Comparison of ENCODE assay signal across 17 cellular contexts in the genomic region with DNA sequence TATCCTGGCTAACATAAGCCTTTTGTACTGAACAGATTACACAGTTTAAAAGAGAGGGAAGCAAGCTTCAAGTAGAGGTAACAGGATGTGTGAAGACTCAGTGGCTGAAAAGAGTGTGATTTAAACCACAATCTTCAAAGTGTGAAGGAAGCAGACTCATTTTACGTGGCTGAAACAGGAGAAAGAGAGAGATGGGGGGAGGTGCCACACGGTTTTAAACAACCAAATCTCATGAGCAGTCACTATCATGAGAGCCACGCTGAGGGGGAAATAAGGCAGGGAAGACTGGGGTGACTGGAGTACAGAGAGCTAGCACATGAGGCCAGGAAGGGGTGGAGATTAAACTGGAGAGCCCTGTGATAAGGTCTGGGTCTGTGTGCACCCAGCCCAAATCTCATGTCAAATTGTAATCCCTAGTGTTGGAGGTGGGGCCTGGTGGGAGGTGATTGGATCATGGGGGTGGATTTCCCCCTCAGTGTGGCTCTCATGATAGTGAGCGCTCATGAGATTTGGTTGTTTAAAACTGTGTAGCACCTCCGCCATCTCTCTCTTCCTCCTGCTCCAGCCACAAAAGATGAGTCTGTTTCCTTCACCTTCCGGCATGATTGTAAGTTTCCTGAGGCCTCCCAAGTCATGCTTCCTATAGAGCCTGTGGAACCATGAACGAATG.
DNase-seq lines count a peak whose midpoint lies in the region; ATAC-seq and TF ChIP-seq lines count a peak whose summit lies in the region.
"Had no signal": no experiment of that assay in that cellular context is flagged by ENCODE, and none has a peak within 500 bp of the region (broad histone marks: within the 10 kb centered on the region; RNA-seq: fewer than 3 reads in every experiment).

No MANE protein-coding gene starts in this region.

- ATAC-seq in T-helper 17 cell: peak; percentile 83
- peak; percentile 92 to 95 for ATAC-seq in activated naive CD4-positive, alpha-beta T cell treated with anti-CD3 and anti-CD28 coated beads, Interleukin-2, amount 50 U/mL, for 72 hours
- ATAC-seq in HG03565 (IDR thresholded peaks at IDR 0.05; ENCODE audit: unreplicated experiment): no peak
- ATAC-seq: left lung, SK-N-SH treated with all-trans-retinoic acid at 6 μM for 48 hours, WTC11 had no signal

- peak overlapping the region; percentile 26 for H3K27ac Mint-ChIP-seq in activated CD4-positive, alpha-beta T cell treated with anti-CD3 and anti-CD28 coated beads, Interleukin-2, amount 10 ng/mL, durations not matched to agents 24 days and 14 days
- H3K27ac Mint-ChIP-seq in T-helper 17 cell: peak overlapping the region; percentile 5
- peak overlapping the region in 1 of 2 donors; percentile 19 for H3K27ac Mint-ChIP-seq in activated naive CD4-positive, alpha-beta T cell treated with anti-CD3 and anti-CD28 coated beads, Interleukin-2, amount 50 U/mL, for 72 hours
- H3K27ac Mint-ChIP-seq: dendritic cell treated with granulocyte-macrophage colony-stimulating factor and Interleukin-4, amounts not matched to agents 40 ng/mL and 50 ng/mL, for 4 days; WTC11 had no signal

- H3K4me3 Mint-ChIP-seq in activated CD4-positive, alpha-beta T cell treated with anti-CD3 and anti-CD28 coated beads, Interleukin-2, amount 10 ng/mL, durations not matched to agents 24 days and 14 days: peak overlapping the region; percentile 61
- H3K4me3 Mint-ChIP-seq in T-helper 17 cell: peak overlapping the region; percentile 68
- H3K4me3 Mint-ChIP-seq: dendritic cell treated with granulocyte-macrophage colony-stimulating factor and Interleukin-4, amounts not matched to agents 40 ng/mL and 50 ng/mL, for 4 days; nephron; WTC11 had no signal

- peaks cover 3% of the 10 kb centered on the region for H3K27me3 Mint-ChIP-seq in activated CD4-positive, alpha-beta T cell treated with anti-CD3 and anti-CD28 coated beads, Interleukin-2, amount 10 ng/mL, durations not matched to agents 24 days and 14 days
- H3K27me3 Mint-ChIP-seq in T-helper 17 cell: no peaks in the 10 kb centered on the region
- H3K27me3 Mint-ChIP-seq: dendritic cell treated with granulocyte-macrophage colony-stimulating factor and Interleukin-4, amounts not matched to agents 40 ng/mL and 50 ng/mL, for 4 days had no signal

- H3K9me3 ChIP-seq in T-helper 17 cell (ENCODE audit: control insufficient read depth, low read length, poor library complexity, severe bottlenecking): no peaks in the 10 kb centered on the region
- H3K9me3 ChIP-seq: left lung, right atrium auricular region, thyroid gland had no signal

- in situ Hi-C loops in GM13977 (cut with MboI; ENCODE audit: low pct_unique_long_range_greater_than_20kb, low sequenced_read_pairs, unreplicated experiment): no loop called here

- TF ChIP-seq CTCF in GM13977 (IDR thresholded peaks at IDR 0.05; ENCODE audit: extremely low read depth, insufficient read depth, missing control alignments): no peak

- intact Hi-C loops in activated CD4-positive, alpha-beta T cell treated with anti-CD3 and anti-CD28 coated beads, Interleukin-2, amount 10 ng/mL, durations not matched to agents 24 days and 14 days (cut with micrococcal nuclease): no loop called here

- peak; percentile 83 for DNase-seq in activated CD4-positive, alpha-beta T cell treated with anti-CD3 and anti-CD28 coated beads, Interleukin-2, amount 10 ng/mL, durations not matched to agents 24 days and 14 days
- DNase-seq in activated CD4-positive, alpha-beta T cell treated with anti-CD3 and anti-CD28 coated beads, Interleukin-2, amount 50 U/mL, for 1 hour: no peak
- no peak for DNase-seq in T-helper 17 cell
- peak in 1 of 2 donors; percentile 40 for DNase-seq in activated naive CD4-positive, alpha-beta T cell treated with anti-CD3 and anti-CD28 coated beads, Interleukin-2, amount 50 U/mL, for 72 hours (ENCODE audit: low spot score in 2 of 2)
- peak; percentile 9 to 22 for DNase-seq in stimulated activated CD8-positive, alpha-beta memory T cell treated with anti-CD3 and anti-CD28 coated beads, Interleukin-2, amount 100 ng/mL, for 48 hours (ENCODE audit: low read depth in 2 of 2)
- no peak for DNase-seq in inferior parietal cortex (ENCODE audit: extremely low spot score)
- DNase-seq in GM13977 (ENCODE audit: low spot score): no peak
- DNase-seq: aorta, hippocampal formation, left lung, thyroid gland had no signal

- peaks cover 3% of the 10 kb centered on the region for H3K9me3 Mint-ChIP-seq in activated CD4-positive, alpha-beta T cell treated with anti-CD3 and anti-CD28 coated beads, Interleukin-2, amount 10 ng/mL, durations not matched to agents 24 days and 14 days
- peaks cover 3 to 5% of the 10 kb centered on the region in 2 donors for H3K9me3 Mint-ChIP-seq in activated naive CD4-positive, alpha-beta T cell treated with anti-CD3 and anti-CD28 coated beads, Interleukin-2, amount 50 U/mL, for 72 hours
- H3K9me3 Mint-ChIP-seq: dendritic cell treated with granulocyte-macrophage colony-stimulating factor and Interleukin-4, amounts not matched to agents 40 ng/mL and 50 ng/mL, for 4 days; nephron; WTC11 had no signal

- H3K4me1 Mint-ChIP-seq in activated CD4-positive, alpha-beta T cell treated with anti-CD3 and anti-CD28 coated beads, Interleukin-2, amount 10 ng/mL, durations not matched to agents 24 days and 14 days: peaks cover 37% of the 10 kb centered on the region
- peaks cover 23% of the 10 kb centered on the region for H3K4me1 Mint-ChIP-seq in T-helper 17 cell

- no peaks in the 10 kb centered on the region for H3K36me3 Mint-ChIP-seq in activated CD4-positive, alpha-beta T cell treated with anti-CD3 and anti-CD28 coated beads, Interleukin-2, amount 10 ng/mL, durations not matched to agents 24 days and 14 days (ENCODE audit: low read depth)
- H3K36me3 Mint-ChIP-seq in T-helper 17 cell (ENCODE audit: low read depth): no peaks in the 10 kb centered on the region
- H3K36me3 Mint-ChIP-seq in activated naive CD4-positive, alpha-beta T cell treated with anti-CD3 and anti-CD28 coated beads, Interleukin-2, amount 50 U/mL, for 72 hours: peaks cover 0 to 5% of the 10 kb centered on the region in 2 donors
- H3K36me3 Mint-ChIP-seq: WTC11 had no signal

Comparison
In these comparisons a context has a peak if more than half of its experiments do, and no peak if none do; other contexts are left out.
1. DNase-seq: peak in activated CD4-positive, alpha-beta T cell treated with anti-CD3 and anti-CD28 coated beads, Interleukin-2, amount 10 ng/mL, durations not matched to agents 24 days and 14 days (single experiment) and stimulated activated CD8-positive, alpha-beta memory T cell treated with anti-CD3 and anti-CD28 coated beads, Interleukin-2, amount 100 ng/mL, for 48 hours (2 of 2); none in activated CD4-positive, alpha-beta T cell treated with anti-CD3 and anti-CD28 coated beads, Interleukin-2, amount 50 U/mL, for 1 hour (single experiment), T-helper 17 cell (0 of 3), inferior parietal cortex (single experiment) and GM13977 (single experiment).